In the genomic region with DNA sequence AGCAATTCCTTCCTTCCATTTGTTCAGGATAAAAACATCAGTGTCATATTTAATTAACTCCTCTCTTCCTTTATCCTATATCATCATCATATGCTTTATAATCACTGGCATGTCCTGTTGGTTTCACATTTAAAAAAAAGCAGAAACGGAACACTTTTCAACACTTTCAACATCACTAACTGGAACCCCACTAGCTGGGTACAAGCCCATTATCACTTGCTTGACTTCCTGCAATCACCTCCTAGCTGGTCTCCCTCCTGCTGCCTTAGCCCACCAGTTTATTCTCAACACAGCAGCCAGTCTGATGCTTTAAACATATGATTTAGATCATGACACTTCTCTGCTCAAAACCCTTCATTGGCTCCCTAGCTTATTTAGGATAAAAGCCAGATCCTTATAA, we compare ENCODE assay signal across 13 cellular contexts.
DNase-seq lines count a peak whose midpoint lies in the region; ATAC-seq and TF ChIP-seq lines count a peak whose summit lies in the region.
"Had no signal": no experiment of that assay in that cellular context is flagged by ENCODE, and none has a peak within 500 bp of the region (broad histone marks: within the 10 kb centered on the region; RNA-seq: fewer than 3 reads in every experiment).

No MANE protein-coding gene starts in this region.

- H4K20me1 ChIP-seq in OCI-LY7 (ENCODE audit: insufficient read depth, low read length), result no peaks in the 10 kb centered on the region
- no peaks in the 10 kb centered on the region for H4K20me1 ChIP-seq in SK-N-SH (ENCODE audit: insufficient read depth)

- no peaks in the 10 kb centered on the region for H3K27me3 ChIP-seq in SK-N-SH (ENCODE audit: insufficient read depth)
- H3K27me3 ChIP-seq: upper lobe of left lung had no signal

- POLR2A ChIA-PET in OCI-LY7 (lab: Charles Lee) (interaction anchor here (0.6 to 9.8 kb wide), 11 partner anchors 10 to 206 kb away, joined by 3 to 97 read pairs (median 5); no protein-coding TSS in a partner anchor), SK-N-SH (lab: Yijun Ruan, JAX) (no interaction called here)

- H3K4me2 ChIP-seq in OCI-LY7 (ENCODE audit: low read length), result peak overlapping the region; percentile 89
- no peak overlapping the region for H3K4me2 ChIP-seq in SK-N-SH

- ATAC-seq in GM19468 (IDR thresholded peaks at IDR 0.05; ENCODE audit: extremely low read depth, unreplicated experiment) (peak; percentile 16), HG03066 (IDR thresholded peaks at IDR 0.05; ENCODE audit: low read depth, unreplicated experiment) (peak; percentile 25), left lobe of liver (no peak)
- ATAC-seq: activated CD8-positive, alpha-beta T cell treated with anti-CD3 and anti-CD28 coated beads for 36 hours; HCT116 had no signal

- H3K27ac ChIP-seq in OCI-LY7 (ENCODE audit: low read depth, low read length, poor library complexity, severe bottlenecking) (peak overlapping the region; percentile 96), SK-N-SH (ENCODE audit: low read depth in 2 of 2, low read length in 1 of 2) (no peak overlapping the region)
- H3K27ac ChIP-seq: upper lobe of left lung had no signal

- H3K4me3 ChIP-seq in GM12875 (ENCODE audit: low read depth, low read length), result peak overlapping the region; percentile 52
- H3K4me3 ChIP-seq in OCI-LY7 (ENCODE audit: low read depth, low read length, poor library complexity, severe bottlenecking), result peak overlapping the region; percentile 60
- no peak overlapping the region for H3K4me3 ChIP-seq in SK-N-SH (ENCODE audit: low read depth in 2 of 2, low read length in 1 of 2)
- H3K4me3 ChIP-seq: upper lobe of left lung had no signal

- TF ChIP-seq CTCF in GM12875 (IDR thresholded peaks at IDR 0.05; ENCODE audit: borderline replicate concordance, insufficient read depth, low read depth, low read length), result no peak
- no peak for TF ChIP-seq CTCF in OCI-LY7 (conservative IDR thresholded peaks at IDR 0.05; ENCODE audit: low read length)
- no peak for TF ChIP-seq CTCF in SK-N-SH (IDR thresholded peaks at IDR 0.05)

- H3K79me2 ChIP-seq in OCI-LY7 (ENCODE audit: insufficient read depth, low read depth, low read length) (peaks cover 5% of the 10 kb centered on the region; the same call in 1 of the 2 replicates), SK-N-SH (ENCODE audit: insufficient read depth) (no peaks in the 10 kb centered on the region)

- H3K9me3 ChIP-seq in OCI-LY7 (ENCODE audit: low read length) (no peaks in the 10 kb centered on the region; the same call in 1 of the 2 replicates), SK-N-SH (no peaks in the 10 kb centered on the region)
- H3K9me3 ChIP-seq: upper lobe of left lung had no signal

- 49% methylated on average over 1 of the region's 1 CpG for WGBS in SK-N-SH (ENCODE audit: low lambda C conversion rate)

- no peak overlapping the region for H3K9ac ChIP-seq in SK-N-SH

- no TSS peak for BruUV-seq in OCI-LY7 (replicated peaks; lab: Mats Ljungman, UMichigan)

- TF ChIP-seq EP300 in SK-N-SH (IDR thresholded peaks at IDR 0.05; ENCODE audit: borderline replicate concordance in 1 of 2, low read depth in 1 of 2, low read length in 1 of 2), result no peak

- CTCF ChIA-PET in OCI-LY7 (lab: Charles Lee; ENCODE audit: unreplicated experiment), result interaction anchor here (3.1 kb wide), 1 partner anchor 9 kb away, joined by 27 read pairs; no protein-coding TSS in a partner anchor
- CTCF ChIA-PET in SK-N-SH (lab: Yijun Ruan, JAX), result no interaction called here

- H3F3A ChIP-seq in SK-N-SH (replicated peaks; ENCODE audit: insufficient read depth), result peaks cover 3% of the 10 kb centered on the region

- peak overlapping the region; percentile 55; the same call in 1 of the 2 replicates for H2AFZ ChIP-seq in OCI-LY7 (ENCODE audit: low read length)
- H2AFZ ChIP-seq in SK-N-SH (ENCODE audit: low read depth), result no peak overlapping the region

- H3K9me2 ChIP-seq in OCI-LY7 (ENCODE audit: insufficient read depth, low read length), result no peaks in the 10 kb centered on the region
- H3K9me2 ChIP-seq in SK-N-SH, result no peaks in the 10 kb centered on the region

- no peak for TF ChIP-seq RAD21 in SK-N-SH (IDR thresholded peaks at IDR 0.05; ENCODE audit: low read length)

- peak; percentile 85 for DNase-seq in OCI-LY7 (ENCODE audit: low spot score)
- DNase-seq in HUDEP-2 (lab: John Stamatoyannopoulos, UW; ENCODE audit: unreplicated experiment in 76 of 76), result no peak
- no peak for DNase-seq in left lobe of liver (ENCODE audit: low spot score)
- DNase-seq in DMS53 (lab: John Stamatoyannopoulos, UW), result no peak
- DNase-seq in SK-N-SH, result no peak
- DNase-seq: activated CD8-positive, alpha-beta T cell treated with anti-CD3 and anti-CD28 coated beads for 36 hours; glutamatergic neuron; mesenchymal stem cell; upper lobe of left lung had no signal

- intact Hi-C loops in OCI-LY7 (cut with micrococcal nuclease; ENCODE audit: unreplicated experiment), result loop anchor here (2.0 kb wide), 1 partner anchor 122 kb away; no protein-coding TSS in a partner anchor

- H3K4me1 ChIP-seq in OCI-LY7 (ENCODE audit: insufficient read depth, low read length, poor library complexity, severe bottlenecking), result peaks cover 97% of the 10 kb centered on the region
- H3K4me1 ChIP-seq in SK-N-SH (ENCODE audit: control insufficient read depth in 1 of 2, insufficient read depth in 2 of 2, low read depth in 1 of 2, low read length in 1 of 2), result no peaks in the 10 kb centered on the region
- H3K4me1 ChIP-seq: upper lobe of left lung had no signal

- H3K36me3 ChIP-seq in OCI-LY7 (ENCODE audit: insufficient read depth, low read length) (peaks cover 20% of the 10 kb centered on the region), SK-N-SH (replicated peaks in 1 of 2; ENCODE audit: control insufficient read depth in 1 of 2, insufficient read depth in 2 of 2, low read length in 1 of 2) (no peaks in the 10 kb centered on the region)
- H3K36me3 ChIP-seq: upper lobe of left lung had no signal

TF ChIP-seq in SK-N-SH, 30 proteins besides CTCF, POLR2A, EP300 and RAD21:
- TF ChIP-seq TAF1 (IDR thresholded peaks at IDR 0.05; ENCODE audit: borderline replicate concordance, low read depth, low read length) (no peak), FOSL2 (IDR thresholded peaks at IDR 0.05; ENCODE audit: borderline replicate concordance, low read depth) (no peak), EZH2phosphoT487 (IDR thresholded peaks at IDR 0.05; ENCODE audit: borderline replicate concordance, low read depth) (no peak)

Comparison
In these comparisons a context has a peak if more than half of its experiments do, and no peak if none do; other contexts are left out.
1. H3K4me3 ChIP-seq: peak in GM12875 (single experiment) and OCI-LY7 (single experiment); none in SK-N-SH (0 of 2).